26 cellular contexts compared by ENCODE assay signal in the genomic region with DNA sequence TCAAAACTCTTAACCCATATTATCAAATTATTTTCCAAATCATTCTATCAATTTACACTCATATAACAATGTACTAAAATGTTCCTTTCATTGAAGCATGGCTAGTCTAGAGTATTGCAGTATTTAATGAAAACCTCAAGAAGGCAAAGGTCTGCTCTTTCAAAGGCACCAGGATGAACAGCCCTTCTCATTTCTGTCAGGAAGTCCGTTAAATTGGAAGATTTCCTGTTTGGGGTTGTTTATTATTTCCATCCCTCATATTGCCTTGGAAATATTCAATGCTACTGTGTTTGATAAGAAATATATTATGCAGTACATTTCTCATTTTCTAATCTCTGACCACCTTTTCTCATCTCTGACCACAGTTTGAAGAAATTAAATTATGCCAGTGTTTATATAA. TPM values are rescaled to one million over a fixed set of nuclear protein-coding genes. Genes with fewer than 3 reads are reported as not detected.
"Had no signal": no experiment of that assay in that cellular context is flagged by ENCODE, and none has a peak within 500 bp of the region (broad histone marks: within the 10 kb centered on the region; RNA-seq: fewer than 3 reads in every experiment).

No MANE protein-coding gene starts in this region.

- H3K27ac ChIP-seq: KMS-11, SJSA1 had no signal

- DNase-seq: activated CD4-positive, alpha-beta memory T cell treated with anti-CD3 and anti-CD28 coated beads, Interleukin-2, amount 10 ng/mL, durations not matched to agents 7 days and 5 days; activated CD4-positive, alpha-beta T cell treated with anti-CD3 and anti-CD28 coated beads, Interleukin-2, amount 50 U/mL, for 1 hour; activated CD4-positive, CD25-positive, alpha-beta regulatory T cell; activated CD8-positive, alpha-beta memory T cell treated with anti-CD3 and anti-CD28 coated beads, Interleukin-2, amount 50 U/mL, for 4 hours; activated gamma-delta T cell treated with Interleukin-2 at 50 U/mL for 16 hours; activated naive CD4-positive, alpha-beta T cell treated with anti-CD3 and anti-CD28 coated beads, Interleukin-2, amount 10 ng/mL, durations not matched to agents 7 days and 5 days; activated naive CD8-positive, alpha-beta T cell treated with anti-CD3 and anti-CD28 coated beads, Interleukin-2, amount 10 ng/mL, durations not matched to agents 7 days and 5 days; activated T-cell treated with anti-CD3 and anti-CD28 coated beads, Interleukin-2, amount 50 U/mL, for 72 hours; cerebellar nuclear complex; MM.1S; NCI-H1105 treated with DMSO at 0.1 percent for 48 hours; NCI-H1436 treated with DMSO at 0.1 percent for 48 hours; NCI-H187 treated with DMSO at 0.1 percent for 48 hours; NCI-H2081 treated with DMSO at 0.1 percent for 48 hours; NCI-H446; NCI-H524; PC-3; Right ventricle myocardium superior; RPMI8226; T-helper 17 cell; T-helper 9 cell had no signal

- H3K4me3 ChIP-seq: SJSA1 had no signal

- H3K4me1 ChIP-seq: SJSA1 had no signal

- FAIRE-seq: colon had no signal

- H3K9ac ChIP-seq: KMS-11 had no signal

- H3K9me3 ChIP-seq: SJSA1 had no signal

- H3K4me2 ChIP-seq: KMS-11 had no signal

- ATAC-seq: activated T-cell treated with anti-CD3 and anti-CD28 coated beads, Interleukin-2, amount 50 U/mL, for 72 hours; PC-3; T-helper 17 cell had no signal

- H3K27me3 ChIP-seq: SJSA1 had no signal

RNA-seq across cellular contexts. Expression of a gene that starts 25.1 kb away (rescaled TPM):
- total RNA-seq: activated CD4-positive, alpha-beta memory T cell treated with anti-CD3 and anti-CD28 coated beads, Interleukin-2, amount 10 ng/mL, durations not matched to agents 7 days and 5 days; activated naive CD8-positive, alpha-beta T cell treated with anti-CD3 and anti-CD28 coated beads, Interleukin-2, amount 10 ng/mL, durations not matched to agents 7 days and 5 days; activated T-cell treated with anti-CD3 and anti-CD28 coated beads, Interleukin-2, amount 50 U/mL, for 72 hours; activated T-helper 2 cell treated with anti-CD3 and anti-CD28 coated beads, Interferon-gamma antibody, Interleukin-2, Interleukin-4, amounts not matched to agents 10 μg/mL and 5 μg/mL and 100 μg/mL, durations not matched to agents 14 hours and 24 hours and 36 hours; astrocyte; PC-3 had no signal
